ENCODE assay signal across 1 cellular context in the genomic region with DNA sequence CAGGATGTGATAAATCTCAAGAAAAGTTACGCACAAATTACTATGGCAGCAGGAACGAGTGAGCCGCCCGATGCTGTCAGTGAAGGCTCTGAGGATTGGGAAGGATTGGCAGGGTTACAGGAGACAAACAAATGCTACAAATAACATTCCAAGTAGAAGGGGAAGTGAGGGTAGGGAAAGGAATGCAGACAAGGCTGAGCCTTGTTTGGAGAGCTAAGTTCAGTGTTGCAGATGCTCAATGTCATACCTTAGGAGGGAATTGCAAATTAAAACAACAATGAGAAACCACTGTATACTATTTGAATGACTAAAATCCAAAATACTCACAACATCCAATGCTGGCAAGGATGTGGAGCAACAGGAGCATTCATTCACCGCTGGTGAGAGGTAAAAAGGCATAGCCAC.
TF ChIP-seq lines count a peak whose summit lies in the region.

No MANE protein-coding gene starts in this region.

TF ChIP-seq in IMR-90, 13 proteins besides CTCF, POLR2A, EP300 and RAD21 (continued from another document):
- TF ChIP-seq ELK1 (IDR thresholded peaks at IDR 0.05; ENCODE audit: borderline replicate concordance, low read depth, low read length) (no peak), MAZ (IDR thresholded peaks at IDR 0.05; ENCODE audit: borderline replicate concordance, low read depth, low read length) (no peak), RFX5 (IDR thresholded peaks at IDR 0.05; ENCODE audit: low read depth, low read length) (no peak), RCOR1 (IDR thresholded peaks at IDR 0.05; ENCODE audit: insufficient replicate concordance, low read length) (peak; percentile 68), MAFK (IDR thresholded peaks at IDR 0.05; ENCODE audit: low read depth, low read length) (no peak), BHLHE40 (IDR thresholded peaks at IDR 0.05; ENCODE audit: low read depth, low read length) (0 out of 2 replicates have a peak, but pooled peaks have one; percentile 8), CEBPB (IDR thresholded peaks at IDR 0.05; ENCODE audit: low read depth, low read length) (peak; percentile 71)
- TF ChIP-seq, protein P1, sequence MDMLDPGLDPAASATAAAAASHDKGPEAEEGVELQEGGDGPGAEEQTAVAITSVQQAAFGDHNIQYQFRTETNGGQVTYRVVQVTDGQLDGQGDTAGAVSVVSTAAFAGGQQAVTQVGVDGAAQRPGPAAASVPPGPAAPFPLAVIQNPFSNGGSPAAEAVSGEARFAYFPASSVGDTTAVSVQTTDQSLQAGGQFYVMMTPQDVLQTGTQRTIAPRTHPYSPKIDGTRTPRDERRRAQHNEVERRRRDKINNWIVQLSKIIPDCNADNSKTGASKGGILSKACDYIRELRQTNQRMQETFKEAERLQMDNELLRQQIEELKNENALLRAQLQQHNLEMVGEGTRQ (IDR thresholded peaks at IDR 0.05; ENCODE audit: low read depth, low read length): no peak
